Comparison of ENCODE assay signal across 8 cellular contexts in genomic region chr12:685388-685787, GRCh38. TPM values are rescaled to one million over a fixed set of nuclear protein-coding genes. Genes with fewer than 3 reads are reported as not detected.
DNase-seq lines count a peak whose midpoint lies in the region; ATAC-seq and TF ChIP-seq lines count a peak whose summit lies in the region.

No MANE protein-coding gene starts in this region.

- no peak overlapping the region for H3K23ac ChIP-seq in IMR-90 (ENCODE audit: low read depth, low read length)

- H3K27ac ChIP-seq in IMR-90 (ENCODE audit: insufficient read depth, low read length) (no peak overlapping the region), endodermal cell (ENCODE audit: low read depth, low read length) (peak overlapping the region; percentile 93)

- peaks cover 44% of the 10 kb centered on the region for H3K4me1 Mint-ChIP-seq in activated CD4-positive, alpha-beta T cell treated with anti-CD3 and anti-CD28 coated beads for 36 hours
- H3K4me1 Mint-ChIP-seq in endodermal cell = peaks cover 4% of the 10 kb centered on the region

- H3K4me3 ChIP-seq in IMR-90 (ENCODE audit: insufficient read depth, low read depth, low read length) = no peak overlapping the region
- H3K4me3 ChIP-seq in endodermal cell (ENCODE audit: low read length) = no peak overlapping the region

- H2AK5ac ChIP-seq in IMR-90 (ENCODE audit: low read depth, low read length) = no peak overlapping the region

- no TSS peak for BruUV-seq in IMR-90 (replicated peaks; lab: Mats Ljungman, UMichigan)

- ATAC-seq in GM19452 (IDR thresholded peaks at IDR 0.05; ENCODE audit: unreplicated experiment) (peak; percentile 69), IMR-90 (ENCODE audit: low read depth) (no peak)
- ATAC-seq in activated CD4-positive, alpha-beta T cell treated with anti-CD3 and anti-CD28 coated beads for 36 hours = peak; percentile 96

- TF ChIP-seq CTCF in IMR-90 (conservative IDR thresholded peaks at IDR 0.05; ENCODE audit: low read depth, low read length) (no peak), endodermal cell (conservative IDR thresholded peaks at IDR 0.05) (no peak)

- peak overlapping the region; percentile 75 for H3K27ac Mint-ChIP-seq in activated CD4-positive, alpha-beta T cell treated with anti-CD3 and anti-CD28 coated beads for 36 hours
- peak overlapping the region; percentile 48 for H3K27ac Mint-ChIP-seq in endodermal cell

- H2BK5ac ChIP-seq in IMR-90 (ENCODE audit: low read depth, low read length, poor library complexity, severe bottlenecking) = no peak overlapping the region

- no peaks in the 10 kb centered on the region for H4K20me1 ChIP-seq in IMR-90 (ENCODE audit: insufficient read depth, low read length)

- H2BK120ac ChIP-seq in IMR-90 (ENCODE audit: low read depth, low read length) = no peak overlapping the region

- H3K9me3 Mint-ChIP-seq in activated CD4-positive, alpha-beta T cell treated with anti-CD3 and anti-CD28 coated beads for 36 hours (ENCODE audit: low read depth) = no peaks in the 10 kb centered on the region
- H3K9me3 Mint-ChIP-seq in endodermal cell = peaks cover 3% of the 10 kb centered on the region

- H2BK15ac ChIP-seq in IMR-90 (ENCODE audit: low read depth, low read length) = no peak overlapping the region

- no peak overlapping the region for H3K14ac ChIP-seq in IMR-90 (replicated peaks; ENCODE audit: low read depth, low read length)

- DNase-seq in Ammon's horn (ENCODE audit: low spot score) (peak; percentile 43), IMR-90 (peak; percentile 28), endodermal cell (no peak), SKM-1 treated with dmso at 0.1 percent for 144 hours (lab: John Stamatoyannopoulos, UW; ENCODE audit: unreplicated experiment) (no peak), SKM-1 (lab: John Stamatoyannopoulos, UW; ENCODE audit: unreplicated experiment) (no peak)
- peak; percentile 89 for DNase-seq in activated CD4-positive, alpha-beta T cell treated with anti-CD3 and anti-CD28 coated beads for 36 hours
- peak in 2 of 3 experiments; percentile 60 to 64 for DNase-seq in stimulated activated CD4-positive, alpha-beta T cell treated with anti-CD3 and anti-CD28 coated beads, TNF-alpha, amount 100 ng/mL, for 4 hours (ENCODE audit: low read depth in 3 of 3)

- no peaks in the 10 kb centered on the region; the same call in 1 of the 2 replicates for H3K4me1 ChIP-seq in IMR-90 (ENCODE audit: control insufficient read depth, insufficient read depth, low read length)
- no peaks in the 10 kb centered on the region for H3K4me1 ChIP-seq in endodermal cell (ENCODE audit: control insufficient read depth, insufficient read depth, low read length)

- in situ Hi-C loops in IMR-90 (cut with MboI; ENCODE audit: low sequenced_read_pairs) = no loop called here

- H4K5ac ChIP-seq in IMR-90 (ENCODE audit: low read depth, low read length) = no peak overlapping the region

- dilution Hi-C loops in IMR-90 (cut with HindIII; ENCODE audit: low sequenced_read_pairs, unreplicated experiment) = no loop called here

- H3K27me3 Mint-ChIP-seq in activated CD4-positive, alpha-beta T cell treated with anti-CD3 and anti-CD28 coated beads for 36 hours = no peaks in the 10 kb centered on the region
- H3K27me3 Mint-ChIP-seq in endodermal cell (ENCODE audit: insufficient read depth) = no peaks in the 10 kb centered on the region

- H3K4ac ChIP-seq in IMR-90 (ENCODE audit: low read depth, low read length) = no peak overlapping the region

- H3K36me3 ChIP-seq in IMR-90 (ENCODE audit: control insufficient read depth, insufficient read depth, low read length) (no peaks in the 10 kb centered on the region), endodermal cell (ENCODE audit: control insufficient read depth, insufficient read depth, low read length) (no peaks in the 10 kb centered on the region)

- no peak overlapping the region for H4K8ac ChIP-seq in IMR-90 (ENCODE audit: low read depth in 2 of 2, low read length in 2 of 2)

- H3K79me1 ChIP-seq in IMR-90 (ENCODE audit: low read depth in 1 of 2, low read length in 2 of 2) = no peaks in the 10 kb centered on the region

- H3K4me3 Mint-ChIP-seq in activated CD4-positive, alpha-beta T cell treated with anti-CD3 and anti-CD28 coated beads for 36 hours = no peak overlapping the region
- H3K4me3 Mint-ChIP-seq in endodermal cell = no peak overlapping the region

- no peak overlapping the region for H3K4me2 ChIP-seq in IMR-90 (ENCODE audit: low read depth, low read length)

- TF ChIP-seq POLR2A in IMR-90 (IDR thresholded peaks at IDR 0.05; ENCODE audit: low read depth, low read length) = no peak

- H3K9me3 ChIP-seq in IMR-90 (ENCODE audit: control insufficient read depth, insufficient read depth, low read length) (no peaks in the 10 kb centered on the region), endodermal cell (ENCODE audit: control insufficient read depth, low read length) (peaks cover 3% of the 10 kb centered on the region)

- no peaks in the 10 kb centered on the region for H3K9me1 ChIP-seq in IMR-90 (ENCODE audit: insufficient read depth, low read length)

- POLR2A ChIA-PET in IMR-90 (lab: Charles Lee; ENCODE audit: unreplicated experiment) = no interaction called here
- POLR2A ChIA-PET in activated CD4-positive, alpha-beta T cell treated with anti-CD3 and anti-CD28 coated beads for 36 hours (lab: Charles Lee) = interaction anchor here (0.6 to 1.2 kb wide), 9 partner anchors 9 to 753 kb away, joined by 3 to 8 read pairs (median 3); partner anchors contain the start of genes ERC1 and WNK1

- no peak overlapping the region for H4K91ac ChIP-seq in IMR-90 (ENCODE audit: insufficient read depth, low read depth, low read length)

- H3K36me3 Mint-ChIP-seq in activated CD4-positive, alpha-beta T cell treated with anti-CD3 and anti-CD28 coated beads for 36 hours (ENCODE audit: low read depth) = no peaks in the 10 kb centered on the region
- H3K36me3 Mint-ChIP-seq in endodermal cell (ENCODE audit: low read depth) = peaks cover under 1% of the 10 kb centered on the region

- H3K27me3 ChIP-seq in IMR-90 (ENCODE audit: control insufficient read depth, insufficient read depth, low read length) (peaks cover 4% of the 10 kb centered on the region; the same call in 1 of the 2 replicates), endodermal cell (ENCODE audit: control insufficient read depth, insufficient read depth, low read length, poor library complexity, severe bottlenecking) (no peaks in the 10 kb centered on the region)

- H3K9ac ChIP-seq in IMR-90 (ENCODE audit: low read depth, low read length) = no peak overlapping the region
- no peak overlapping the region for H3K9ac ChIP-seq in endodermal cell (ENCODE audit: extremely low read depth, low read length, poor library complexity, severe bottlenecking)

- no peak for TF ChIP-seq RAD21 in IMR-90 (IDR thresholded peaks at IDR 0.05; ENCODE audit: low read length)

- CTCF ChIA-PET in IMR-90 (lab: Yijun Ruan, JAX) = no interaction called here
- CTCF ChIA-PET in activated CD4-positive, alpha-beta T cell treated with anti-CD3 and anti-CD28 coated beads for 36 hours (lab: Charles Lee) = interaction anchor here (0.5 to 1.2 kb wide), 8 partner anchors 10 to 175 kb away, joined by 3 to 8 read pairs (median 4); partner anchors contain the start of gene WNK1

- no peak overlapping the region for H2AFZ ChIP-seq in IMR-90 (replicated peaks; ENCODE audit: low read length, poor library complexity)

- intact Hi-C loops in IMR-90 (cut with micrococcal nuclease) = loop anchor here (10.0 kb wide), 1 partner anchor 49 kb away; no protein-coding TSS in a partner anchor
- intact Hi-C loops in activated CD4-positive, alpha-beta T cell treated with anti-CD3 and anti-CD28 coated beads for 36 hours (cut with DNase I, micrococcal nuclease) = loop anchor here (1.0 kb wide), 4 partner anchors 11 to 66 kb away; no protein-coding TSS in a partner anchor

- WGBS in IMR-90 (ENCODE audit: extremely low coverage in 2 of 2, insufficient read length in 1 of 2), 2 experiments = no CpG with 5 or more reads among the region's 3 CpGs
- WGBS in endodermal cell (ENCODE audit: insufficient coverage in 1 of 2, insufficient read length in 1 of 2), 2 experiments = 60 to 91% methylated on average over 1 to 2 of the region's 3 CpGs

- no peak overlapping the region for H3K56ac ChIP-seq in IMR-90 (ENCODE audit: extremely low read depth, insufficient read depth, low read length)

- no peak overlapping the region for H3K18ac ChIP-seq in IMR-90 (ENCODE audit: low read depth, low read length)

- H2BK20ac ChIP-seq in IMR-90 (ENCODE audit: low read depth, low read length) = no peak overlapping the region

- H2AK9ac ChIP-seq in IMR-90 (replicated peaks; ENCODE audit: low read depth, low read length, poor library complexity) = no peak overlapping the region

TF ChIP-seq in IMR-90, 13 proteins besides CTCF, POLR2A, EP300 and RAD21:
- TF ChIP-seq CEBPB (IDR thresholded peaks at IDR 0.05; ENCODE audit: low read depth, low read length) = no peak
- TF ChIP-seq MAZ (IDR thresholded peaks at IDR 0.05; ENCODE audit: borderline replicate concordance, low read depth, low read length) = peak; percentile 39; the same call in 1 of the 2 replicates
- no peak for TF ChIP-seq FOS (IDR thresholded peaks at IDR 0.05; ENCODE audit: low read depth, low read length)
- no peak for TF ChIP-seq NFE2L2 (IDR thresholded peaks at IDR 0.05; ENCODE audit: low read depth, low read length)
- TF ChIP-seq MAFK (IDR thresholded peaks at IDR 0.05; ENCODE audit: low read depth, low read length) = no peak
TF ChIP-seq in IMR-90: peak in this region for 1.

RNA-seq across cellular contexts. Expression of gene NINJ2, which starts 22.1 kb away (rescaled TPM):
- total RNA-seq in IMR-90 (2012; rRNA removed) = not detected in 2 replicates
- polyA plus RNA-seq in IMR-90 (2012; rRNA removed) = not detected in 2 replicates
- polyA plus RNA-seq in IMR-90 (2012; cell fraction: cytosol; rRNA removed) = not detected in 2 replicates
- not detected in 2 replicates for polyA plus RNA-seq in IMR-90 (2012; cell fraction: nucleus; rRNA removed; ENCODE audit: low replicate concordance)
- total RNA-seq in activated CD4-positive, alpha-beta T cell treated with anti-CD3 and anti-CD28 coated beads for 36 hours = 1 to 10 TPM; 3.5 to 5.7 TPM
- 1 to 10 TPM in 1 of 2 donors, under 1 TPM in 1; 0.73 to 5.1 TPM for total RNA-seq in endodermal cell
- not detected for polyA plus RNA-seq in endodermal cell (2013, experiment 1 of 2)
- 0.41 TPM for polyA plus RNA-seq in endodermal cell (2013, experiment 2 of 2)

Comparison
In these comparisons a context has a peak if more than half of its experiments do, and no peak if none do; other contexts are left out.
1. DNase-seq: peak in Ammon's horn (single experiment), IMR-90 (single experiment), activated CD4-positive, alpha-beta T cell treated with anti-CD3 and anti-CD28 coated beads for 36 hours (single experiment) and stimulated activated CD4-positive, alpha-beta T cell treated with anti-CD3 and anti-CD28 coated beads, TNF-alpha, amount 100 ng/mL, for 4 hours (2 of 3); none in endodermal cell (single experiment), SKM-1 treated with dmso at 0.1 percent for 144 hours (single experiment) and SKM-1 (single experiment).